In the genomic region with DNA sequence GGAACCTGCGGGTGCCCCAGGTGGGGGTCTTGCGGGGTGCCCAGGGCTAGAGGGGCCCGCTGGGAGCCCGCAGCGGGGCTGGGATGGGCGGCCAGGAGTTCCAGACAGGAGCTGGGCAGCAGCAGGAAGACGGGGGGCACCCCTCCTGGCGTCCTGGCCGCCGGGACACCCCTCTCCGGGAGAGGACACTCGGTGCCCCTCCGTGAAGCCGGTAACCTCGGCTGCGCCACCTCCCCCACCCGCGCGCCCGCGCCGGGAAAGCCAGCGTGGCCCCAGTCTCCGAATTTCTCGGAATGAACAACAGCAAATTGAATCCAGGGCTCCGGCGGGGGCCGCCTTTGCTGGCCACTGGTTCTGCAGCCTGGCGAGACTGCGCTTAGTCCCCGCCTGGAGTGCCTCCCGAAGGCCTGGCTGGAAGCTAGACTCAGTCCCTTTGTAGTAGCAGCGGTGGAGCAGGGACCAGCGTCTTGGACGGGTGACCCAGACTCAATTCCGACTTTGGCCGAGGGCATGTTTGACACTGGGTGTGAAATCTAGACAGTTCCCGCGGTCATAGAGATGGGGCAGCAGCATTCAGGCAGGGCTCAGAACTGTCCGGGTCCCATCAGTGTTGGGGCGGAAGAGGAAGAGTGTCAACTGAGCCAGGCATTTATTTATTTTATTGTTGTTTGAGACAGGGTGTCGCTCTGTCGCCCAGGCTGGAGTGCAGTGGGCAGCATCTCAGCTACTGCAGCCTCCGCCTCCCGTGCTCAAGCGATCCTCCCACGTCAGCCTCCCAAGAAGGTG, we compare ENCODE assay signal across 8 cellular contexts. TPM values are rescaled to one million over a fixed set of nuclear protein-coding genes. Genes with fewer than 3 reads are reported as not detected.
DNase-seq lines count a peak whose midpoint lies in the region; ATAC-seq, FAIRE-seq and TF ChIP-seq lines count a peak whose summit lies in the region.

No MANE protein-coding gene starts in this region.

- TF ChIP-seq POLR2A in HCT116 (IDR thresholded peaks at IDR 0.05; ENCODE audit: borderline replicate concordance, extremely low read depth, insufficient read depth, insufficient read length) = no peak
- peak in 1 of 2 donors; percentile 10 for TF ChIP-seq POLR2A in uterus (IDR thresholded peaks at IDR 0.05)

- peaks cover 49% of the 10 kb centered on the region for H3K79me2 ChIP-seq in HCT116 (ENCODE audit: insufficient read depth, low read length)

- peak overlapping the region; percentile 89 for H3K9ac ChIP-seq in HCT116 (ENCODE audit: low read length)

- H3K36me3 Mint-ChIP-seq in activated T-helper 2 cell treated with anti-CD3 and anti-CD28 coated beads, Interferon-gamma antibody, Interleukin-2, Interleukin-4, amounts not matched to agents 10 μg/mL and 5 μg/mL and 100 μg/mL, durations not matched to agents 14 hours and 24 hours and 36 hours (ENCODE audit: low read depth) = peaks cover 21% of the 10 kb centered on the region
- H3K36me3 Mint-ChIP-seq in natural killer cell treated with Interleukin-12 subunit alpha and Interleukin-12 subunit beta and Interleukin-15 and Interleukin-18, amount 100 ng/mL, for 72 hours = no peaks in the 10 kb centered on the region

- peaks cover 8% of the 10 kb centered on the region for H3K27me3 Mint-ChIP-seq in activated T-helper 2 cell treated with anti-CD3 and anti-CD28 coated beads, Interferon-gamma antibody, Interleukin-2, Interleukin-4, amounts not matched to agents 10 μg/mL and 5 μg/mL and 100 μg/mL, durations not matched to agents 14 hours and 24 hours and 36 hours (ENCODE audit: low read depth)
- H3K27me3 Mint-ChIP-seq in natural killer cell treated with Interleukin-12 subunit alpha and Interleukin-12 subunit beta and Interleukin-15 and Interleukin-18, amount 100 ng/mL, for 72 hours = peaks cover 41 to 58% of the 10 kb centered on the region in 2 donors

- H3K4me2 ChIP-seq in HCT116 (ENCODE audit: low read length) = peak overlapping the region; percentile 97

- H3K27ac ChIP-seq in HCT116 (ENCODE audit: low read depth, low read length) (peak overlapping the region; percentile 92), uterus (peak overlapping the region; percentile 83 to 93)

- peaks cover 37% of the 10 kb centered on the region for H3K4me1 Mint-ChIP-seq in activated T-helper 2 cell treated with anti-CD3 and anti-CD28 coated beads, Interferon-gamma antibody, Interleukin-2, Interleukin-4, amounts not matched to agents 10 μg/mL and 5 μg/mL and 100 μg/mL, durations not matched to agents 14 hours and 24 hours and 36 hours (ENCODE audit: low read depth)
- peaks cover 7 to 10% of the 10 kb centered on the region in 2 donors for H3K4me1 Mint-ChIP-seq in natural killer cell treated with Interleukin-12 subunit alpha and Interleukin-12 subunit beta and Interleukin-15 and Interleukin-18, amount 100 ng/mL, for 72 hours (ENCODE audit: low read depth in 2 of 2)

- TF ChIP-seq RAD21 in HCT116 (IDR thresholded peaks at IDR 0.05; ENCODE audit: low read depth) = no peak

- CTCF ChIA-PET in HCT116 (lab: Charles Lee) = no interaction called here

- H3K36me3 ChIP-seq in HCT116 (ENCODE audit: control insufficient read depth in 1 of 2, insufficient read depth in 2 of 2, low read length in 2 of 2) = no peaks in the 10 kb centered on the region
- no peaks in the 10 kb centered on the region for H3K36me3 ChIP-seq in uterus

- no peak for FAIRE-seq in HTR-8/SVneo (lab: Jason Lieb, UNC)

- peak; percentile 50 for DNase-seq in EL
- DNase-seq in HCT116 (ENCODE audit: low read depth, low spot score) = no peak
- peak; percentile 70 for DNase-seq in NCI-H748 (lab: John Stamatoyannopoulos, UW; ENCODE audit: unreplicated experiment)
- DNase-seq in activated T-helper 2 cell treated with anti-CD3 and anti-CD28 coated beads, Interferon-gamma antibody, Interleukin-2, Interleukin-4, amounts not matched to agents 10 μg/mL and 5 μg/mL and 100 μg/mL, durations not matched to agents 14 hours and 24 hours and 36 hours (ENCODE audit: low spot score) = no peak
- peak; percentile 61 for DNase-seq in fibroblast of villous mesenchyme (ENCODE audit: low read depth)
- no peak for DNase-seq in natural killer cell treated with Interleukin-12 subunit alpha and Interleukin-12 subunit beta and Interleukin-15 and Interleukin-18, amount 100 ng/mL, for 72 hours (ENCODE audit: low spot score)
- DNase-seq in uterus = peak; percentile 54 to 63
- no peak for DNase-seq in HTR-8/SVneo (ENCODE audit: insufficient read length, low spot score)

- H3K4me1 ChIP-seq in HCT116 (ENCODE audit: control insufficient read depth in 1 of 2, insufficient read depth in 2 of 2, low read length in 2 of 2) (peaks cover 35 to 44% of the 10 kb centered on the region in 2 experiments), uterus (no peaks in the 10 kb centered on the region)

- TSS peak; percentile 76 for BruUV-seq in HCT116 (replicated peaks; lab: Mats Ljungman, UMichigan)

- H3K27me3 ChIP-seq in HCT116 (ENCODE audit: insufficient read depth, low read length) (no peaks in the 10 kb centered on the region), uterus (no peaks in the 10 kb centered on the region)

- H3K4me3 Mint-ChIP-seq in activated T-helper 2 cell treated with anti-CD3 and anti-CD28 coated beads, Interferon-gamma antibody, Interleukin-2, Interleukin-4, amounts not matched to agents 10 μg/mL and 5 μg/mL and 100 μg/mL, durations not matched to agents 14 hours and 24 hours and 36 hours (ENCODE audit: low read depth) = peak overlapping the region; percentile 89
- H3K4me3 Mint-ChIP-seq in natural killer cell treated with Interleukin-12 subunit alpha and Interleukin-12 subunit beta and Interleukin-15 and Interleukin-18, amount 100 ng/mL, for 72 hours = peak overlapping the region; percentile 60

- H4K20me1 ChIP-seq in HCT116 (ENCODE audit: insufficient read depth) = no peaks in the 10 kb centered on the region

- H2AFZ ChIP-seq in HCT116 (ENCODE audit: low read depth, low read length, poor library complexity, severe bottlenecking) = no peak overlapping the region

- peak; percentile 43 for ATAC-seq in HCT116
- ATAC-seq in natural killer cell treated with Interleukin-12 subunit alpha and Interleukin-12 subunit beta and Interleukin-15 and Interleukin-18, amount 100 ng/mL, for 72 hours = peak in 1 of 2 donors; percentile 48

- no peaks in the 10 kb centered on the region for H3K9me2 ChIP-seq in HCT116 (ENCODE audit: insufficient read depth)

- H3K4me3 ChIP-seq in HCT116 (replicated peaks in 1 of 2; ENCODE audit: low read depth in 1 of 2, low read length in 2 of 2) (peak overlapping the region; percentile 77 to 87), fibroblast of villous mesenchyme (ENCODE audit: low read depth, low read length) (peak overlapping the region; percentile 89), uterus (peak overlapping the region; percentile 60 to 91)

- no peaks in the 10 kb centered on the region for H3K9me3 Mint-ChIP-seq in activated T-helper 2 cell treated with anti-CD3 and anti-CD28 coated beads, Interferon-gamma antibody, Interleukin-2, Interleukin-4, amounts not matched to agents 10 μg/mL and 5 μg/mL and 100 μg/mL, durations not matched to agents 14 hours and 24 hours and 36 hours
- H3K9me3 Mint-ChIP-seq in natural killer cell treated with Interleukin-12 subunit alpha and Interleukin-12 subunit beta and Interleukin-15 and Interleukin-18, amount 100 ng/mL, for 72 hours = no peaks in the 10 kb centered on the region

- POLR2A ChIA-PET in HCT116 (lab: Charles Lee) = interaction anchor here (1.1 to 2.1 kb wide), 4 partner anchors 17 to 76 kb away, joined by 3 to 5 read pairs (median 4); a partner anchor contains a TSS

- TF ChIP-seq CTCF in HCT116 (IDR thresholded peaks at IDR 0.05 in 2 of 3, conservative IDR thresholded peaks at IDR 0.05 in 1 of 3; ENCODE audit: borderline replicate concordance in 1 of 3, insufficient read depth in 1 of 3, low read depth in 2 of 3, low read length in 2 of 3) (no peak), fibroblast of villous mesenchyme (IDR thresholded peaks at IDR 0.05; ENCODE audit: insufficient read depth, low read depth, low read length) (no peak), uterus (IDR thresholded peaks at IDR 0.05) (no peak)

- RAD21 ChIA-PET in HCT116 (lab: Charles Lee; ENCODE audit: low non-redundant PET in 1 of 2, low total read pairs in 2 of 2, uncharacterized antibody in 2 of 2, unreplicated experiment in 2 of 2) = no interaction called here

- intact Hi-C loops in HCT116 (cut with micrococcal nuclease) (no loop called here), uterus (cut with DNase I; ENCODE audit: low total_unique reads) (no loop called here)
- intact Hi-C loops in activated T-helper 2 cell treated with anti-CD3 and anti-CD28 coated beads, Interferon-gamma antibody, Interleukin-2, Interleukin-4, amounts not matched to agents 10 μg/mL and 5 μg/mL and 100 μg/mL, durations not matched to agents 14 hours and 24 hours and 36 hours (cut with micrococcal nuclease) = no loop called here

- peak overlapping the region; percentile 77 for H3K27ac Mint-ChIP-seq in activated T-helper 2 cell treated with anti-CD3 and anti-CD28 coated beads, Interferon-gamma antibody, Interleukin-2, Interleukin-4, amounts not matched to agents 10 μg/mL and 5 μg/mL and 100 μg/mL, durations not matched to agents 14 hours and 24 hours and 36 hours
- H3K27ac Mint-ChIP-seq in natural killer cell treated with Interleukin-12 subunit alpha and Interleukin-12 subunit beta and Interleukin-15 and Interleukin-18, amount 100 ng/mL, for 72 hours = no peak overlapping the region

- H3K9me3 ChIP-seq in HCT116 (ENCODE audit: control insufficient read depth in 1 of 2, insufficient read depth in 1 of 2, low read depth in 1 of 2, low read length in 2 of 2) (no peaks in the 10 kb centered on the region), uterus (no peaks in the 10 kb centered on the region)

TF ChIP-seq in HCT116, 20 proteins besides CTCF, POLR2A, EP300 and RAD21:
- TF ChIP-seq ELF1 (IDR thresholded peaks at IDR 0.05; ENCODE audit: borderline replicate concordance, low read depth) (no peak), ZFX (IDR thresholded peaks at IDR 0.05) (peak; percentile 77), JUND (IDR thresholded peaks at IDR 0.05) (no peak), POLR2AphosphoS5 (IDR thresholded peaks at IDR 0.05; ENCODE audit: low read depth, low read length) (peak; percentile 34; the same call in 1 of the 2 replicates)

RNA-seq across cellular contexts. Expression of a gene that starts 0.8 kb away (rescaled TPM):
- total RNA-seq in HCT116 (2021; ENCODE audit: unreplicated experiment) = 44.6 TPM
- 37.5 and 39.6 TPM in 2 replicates for polyA plus RNA-seq in HCT116 (2012)
- 14.5 and 16.2 TPM in 2 replicates for total RNA-seq in activated T-helper 2 cell treated with anti-CD3 and anti-CD28 coated beads, Interferon-gamma antibody, Interleukin-2, Interleukin-4, amounts not matched to agents 10 μg/mL and 5 μg/mL and 100 μg/mL, durations not matched to agents 14 hours and 24 hours and 36 hours
- 52.5 and 69.1 TPM in 2 replicates for total RNA-seq in fibroblast of villous mesenchyme
- 1 to 10 TPM in 1 of 2 donors, not detected in 1; 1.6 TPM for total RNA-seq in natural killer cell treated with Interleukin-12 subunit alpha and Interleukin-12 subunit beta and Interleukin-15 and Interleukin-18, amount 100 ng/mL, for 72 hours
- 10 to 100 TPM; 25.4 to 67.6 (median 58.3) TPM for total RNA-seq in uterus

Comparison
In these comparisons a context has a peak if more than half of its experiments do, and no peak if none do; other contexts are left out.
1. DNase-seq: peak in EL (single experiment), NCI-H748 (single experiment), fibroblast of villous mesenchyme (single experiment) and uterus (2 of 2); none in HCT116 (single experiment), activated T-helper 2 cell treated with anti-CD3 and anti-CD28 coated beads, Interferon-gamma antibody, Interleukin-2, Interleukin-4, amounts not matched to agents 10 μg/mL and 5 μg/mL and 100 μg/mL, durations not matched to agents 14 hours and 24 hours and 36 hours (single experiment), natural killer cell treated with Interleukin-12 subunit alpha and Interleukin-12 subunit beta and Interleukin-15 and Interleukin-18, amount 100 ng/mL, for 72 hours (single experiment) and HTR-8/SVneo (single experiment).
2. Peak in every context shown above with its lines, with median percentiles within 50 percentile points of each other: H3K4me3 ChIP-seq.